Comparison of ENCODE assay signal across 1 cellular context in genomic region chr1:15304708-15305326, GRCh38.
TF ChIP-seq lines count a peak whose summit lies in the region.

No MANE protein-coding gene starts in this region.

TF ChIP-seq in HepG2, 621 proteins besides CTCF, POLR2A, EP300 and RAD21 (continued from another document and continues in another):
- no peak for TF ChIP-seq TRIM22 (IDR thresholded peaks at IDR 0.05)
- no peak for TF ChIP-seq ARID5B (CRISPR knock-in tag; IDR thresholded peaks at IDR 0.05)
- TF ChIP-seq THAP9 (CRISPR knock-in tag; IDR thresholded peaks at IDR 0.05; ENCODE audit: borderline replicate concordance): no peak
- no peak for TF ChIP-seq ZNF343 (CRISPR knock-in tag; IDR thresholded peaks at IDR 0.05)
- TF ChIP-seq KDM5A (IDR thresholded peaks at IDR 0.05; ENCODE audit: borderline replicate concordance, low read length): no peak
- TF ChIP-seq STAT5B (CRISPR knock-in tag; IDR thresholded peaks at IDR 0.05): no peak
- no peak for TF ChIP-seq NAIF1 (CRISPR knock-in tag; IDR thresholded peaks at IDR 0.05; ENCODE audit: borderline replicate concordance)
- no peak for TF ChIP-seq IRF9 (CRISPR knock-in tag; IDR thresholded peaks at IDR 0.05; ENCODE audit: borderline replicate concordance)
- 0 out of 2 replicates have a peak, but pooled peaks have one; percentile 35 for TF ChIP-seq KDM2A (CRISPR knock-in tag; IDR thresholded peaks at IDR 0.05; ENCODE audit: borderline replicate concordance, low read depth)
- 0 out of 2 replicates have a peak, but pooled peaks have one; percentile 11 for TF ChIP-seq ZNF501 (CRISPR knock-in tag; IDR thresholded peaks at IDR 0.05)
- TF ChIP-seq ZNF672 (CRISPR knock-in tag; IDR thresholded peaks at IDR 0.05): no peak
- TF ChIP-seq GPBP1L1 (CRISPR knock-in tag; IDR thresholded peaks at IDR 0.05): no peak
- TF ChIP-seq FOSL1 (CRISPR knock-in tag; IDR thresholded peaks at IDR 0.05; ENCODE audit: borderline replicate concordance): no peak
- TF ChIP-seq RBM22 (optimal IDR thresholded peaks at IDR 0.05; ENCODE audit: low read length): no peak
- no peak for TF ChIP-seq THAP11 (CRISPR knock-in tag; IDR thresholded peaks at IDR 0.05)
- peak; percentile 85 for TF ChIP-seq ZBTB7B (CRISPR knock-in tag; IDR thresholded peaks at IDR 0.05)
- no peak for TF ChIP-seq BATF2 (CRISPR knock-in tag; IDR thresholded peaks at IDR 0.05)
- no peak for TF ChIP-seq ZNF260 (CRISPR knock-in tag; IDR thresholded peaks at IDR 0.05; ENCODE audit: borderline replicate concordance, low read depth)
- no peak for TF ChIP-seq ATAD3A (CRISPR knock-in tag; IDR thresholded peaks at IDR 0.05)
- no peak for TF ChIP-seq FOXC1 (CRISPR knock-in tag; IDR thresholded peaks at IDR 0.05; ENCODE audit: borderline replicate concordance)
- TF ChIP-seq HBP1 (CRISPR knock-in tag; IDR thresholded peaks at IDR 0.05; ENCODE audit: low read depth): no peak
- no peak for TF ChIP-seq SNAPC4 (CRISPR knock-in tag; IDR thresholded peaks at IDR 0.05)
- TF ChIP-seq JARID2 (CRISPR knock-in tag; IDR thresholded peaks at IDR 0.05; ENCODE audit: insufficient replicate concordance): no peak
- TF ChIP-seq ZBTB38 (CRISPR knock-in tag; IDR thresholded peaks at IDR 0.05): no peak
- no peak for TF ChIP-seq ZNF574 (CRISPR knock-in tag; IDR thresholded peaks at IDR 0.05)
- TF ChIP-seq DNMT1 (CRISPR knock-in tag; IDR thresholded peaks at IDR 0.05): 0 out of 2 replicates have a peak, but pooled peaks have one; percentile 55
- TF ChIP-seq HNF4G (IDR thresholded peaks at IDR 0.05; ENCODE audit: borderline replicate concordance, low read depth, low read length): no peak; the same call in 1 of the 2 replicates
- no peak for TF ChIP-seq HNF4G (CRISPR knock-in tag; IDR thresholded peaks at IDR 0.05; ENCODE audit: borderline replicate concordance, low read depth)
- TF ChIP-seq HMG20A (CRISPR knock-in tag; IDR thresholded peaks at IDR 0.05; ENCODE audit: borderline replicate concordance): no peak
- no peak for TF ChIP-seq MIER3 (CRISPR knock-in tag; IDR thresholded peaks at IDR 0.05; ENCODE audit: borderline replicate concordance)
- no peak for TF ChIP-seq ZNF891 (CRISPR knock-in tag; IDR thresholded peaks at IDR 0.05)
- TF ChIP-seq RARA (CRISPR knock-in tag; IDR thresholded peaks at IDR 0.05): no peak
- TF ChIP-seq GMEB2 (CRISPR knock-in tag; IDR thresholded peaks at IDR 0.05; ENCODE audit: low read depth): no peak
